In the genomic region with DNA sequence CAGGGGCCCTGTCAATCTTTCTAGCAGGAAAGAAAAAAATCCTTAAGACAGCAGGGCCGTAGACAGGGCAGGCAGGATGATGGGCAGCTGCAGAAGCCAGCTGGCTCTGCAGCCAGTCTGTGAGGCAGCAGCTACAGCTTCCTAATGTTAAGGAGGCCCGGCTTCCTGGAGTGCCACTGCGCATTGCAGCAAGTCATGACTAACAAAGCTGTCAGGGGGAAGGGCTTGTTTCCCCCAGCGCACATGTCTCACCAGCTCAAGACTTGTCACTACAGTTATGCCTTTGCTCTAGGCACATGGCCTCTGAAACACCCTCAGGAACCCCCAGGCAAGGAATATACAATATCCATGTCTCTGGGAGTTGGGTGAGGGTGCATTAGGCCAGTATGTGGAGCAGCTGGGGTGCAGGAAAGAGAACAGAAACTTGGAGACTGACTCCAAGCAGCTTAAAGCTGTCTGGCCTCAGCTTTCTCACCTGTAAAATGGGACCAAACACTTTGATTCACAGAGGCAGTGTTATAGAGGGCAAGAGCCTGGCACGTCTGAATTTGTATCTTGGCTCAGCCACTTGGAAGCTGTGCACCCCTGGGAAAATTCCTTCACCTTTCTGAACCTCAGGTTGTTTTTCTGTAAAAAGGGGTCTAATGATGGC, we compare ENCODE assay signal across 14 cellular contexts.
A peak's percentile ranks its signal among the peaks of the same experiment; 100 is the strongest.
DNase-seq lines count a peak whose midpoint lies in the region; ATAC-seq and TF ChIP-seq lines count a peak whose summit lies in the region.
"Had no signal": no experiment of that assay in that cellular context is flagged by ENCODE, and none has a peak within 500 bp of the region (broad histone marks: within the 10 kb centered on the region; RNA-seq: fewer than 3 reads in every experiment).

No MANE protein-coding gene starts in this region.

- no peaks in the 10 kb centered on the region for H3K4me1 ChIP-seq in smooth muscle cell (ENCODE audit: low read depth)
- H3K4me1 ChIP-seq: tibial artery had no signal

- no peaks in the 10 kb centered on the region for H3F3A ChIP-seq in smooth muscle cell (ENCODE audit: low read depth)

- no peaks in the 10 kb centered on the region for H3K9me3 ChIP-seq in smooth muscle cell (replicated peaks; ENCODE audit: low read depth)

- no peak overlapping the region for H3K4me3 ChIP-seq in smooth muscle cell
- H3K4me3 ChIP-seq: tibial artery had no signal

- no peak overlapping the region for H2AFZ ChIP-seq in smooth muscle cell (ENCODE audit: low read depth)

- peaks cover 5% of the 10 kb centered on the region for H3K27me3 ChIP-seq in smooth muscle cell (ENCODE audit: low read depth)
- H3K27me3 ChIP-seq: tibial artery had no signal

- no peak overlapping the region for H3K9ac ChIP-seq in smooth muscle cell (ENCODE audit: low read depth)

- DNase-seq in NOMO-1 treated with DMSO at 0.1 percent for 48 hours (lab: John Stamatoyannopoulos, UW; ENCODE audit: unreplicated experiment) (peak; percentile 2), NOMO-1 treated with dmso at 0.1 percent for 144 hours (lab: John Stamatoyannopoulos, UW; ENCODE audit: unreplicated experiment) (no peak), anterior cingulate cortex (lab: John Stamatoyannopoulos, UW) (peak in 38 of 58 donors; percentile 4 to 79 (median 28)), iPS-NIHi11 (ENCODE audit: low spot score) (peak; percentile 70), smooth muscle cell (lab: John Stamatoyannopoulos, UW; ENCODE audit: unreplicated experiment) (peak; percentile 7), DMS114 treated with DMSO at 0.1 percent for 48 hours (lab: John Stamatoyannopoulos, UW; ENCODE audit: unreplicated experiment) (no peak), GM19240 (ENCODE audit: insufficient read length, low spot score) (no peak)
- DNase-seq: activated CD4-positive, alpha-beta T cell treated with anti-CD3 and anti-CD28 coated beads, Interleukin-2, amount 10 ng/mL, durations not matched to agents 24 days and 14 days; HCEC 1CT; immature natural killer cell; NCI-H1417 treated with DMSO at 0.1 percent for 48 hours; T-cell; tibial artery had no signal

- ATAC-seq in GM21526 (IDR thresholded peaks at IDR 0.05; ENCODE audit: low FRiP score, unreplicated experiment) = no peak
- ATAC-seq: T-cell had no signal

- no peaks in the 10 kb centered on the region for H3K36me3 ChIP-seq in smooth muscle cell (ENCODE audit: low read depth)
- H3K36me3 ChIP-seq: tibial artery had no signal

- no peaks in the 10 kb centered on the region for H4K20me1 ChIP-seq in smooth muscle cell (ENCODE audit: low read depth)

- no peak for TF ChIP-seq CTCF in smooth muscle cell (IDR thresholded peaks at IDR 0.05; ENCODE audit: borderline replicate concordance, insufficient read depth, poor library complexity, severe bottlenecking)

- 28% methylated on average over 5 of the region's 5 CpGs for WGBS in smooth muscle cell (ENCODE audit: low lambda C conversion rate)

- H3K79me2 ChIP-seq in smooth muscle cell (ENCODE audit: low read depth) = no peaks in the 10 kb centered on the region

- no peak overlapping the region for H3K27ac ChIP-seq in smooth muscle cell (ENCODE audit: low read depth)
- H3K27ac ChIP-seq: tibial artery had no signal

- no peak overlapping the region for H3K4me2 ChIP-seq in smooth muscle cell

Comparison
In these comparisons a context has a peak if more than half of its experiments do, and no peak if none do; other contexts are left out.
1. DNase-seq: peak in NOMO-1 treated with DMSO at 0.1 percent for 48 hours (single experiment), anterior cingulate cortex (38 of 58), iPS-NIHi11 (single experiment) and smooth muscle cell (single experiment); none in NOMO-1 treated with dmso at 0.1 percent for 144 hours (single experiment), DMS114 treated with DMSO at 0.1 percent for 48 hours (single experiment) and GM19240 (single experiment).